14 cellular contexts compared by ENCODE assay signal in genomic region chr2:152240559-152241231, GRCh38.
DNase-seq lines count a peak whose midpoint lies in the region; ATAC-seq and TF ChIP-seq lines count a peak whose summit lies in the region.
"Had no signal": no experiment of that assay in that cellular context is flagged by ENCODE, and none has a peak within 500 bp of the region (broad histone marks: within the 10 kb centered on the region; RNA-seq: fewer than 3 reads in every experiment).

No MANE protein-coding gene starts in this region.

- H3K27ac ChIP-seq in right lobe of liver (no peak overlapping the region), testis (no peak overlapping the region)
- H3K27ac ChIP-seq: gastrocnemius medialis, neural progenitor cell, upper lobe of right lung had no signal

- no peak for TF ChIP-seq CTCF in right lobe of liver (IDR thresholded peaks at IDR 0.05)
- TF ChIP-seq CTCF in testis (IDR thresholded peaks at IDR 0.05): no peak

- H3K9me3 ChIP-seq in right lobe of liver (no peaks in the 10 kb centered on the region), testis (no peaks in the 10 kb centered on the region)
- H3K9me3 ChIP-seq: gastrocnemius medialis had no signal

- WGBS in right lobe of liver (ENCODE audit: insufficient coverage, low coverage, low lambda C conversion rate, missing lambda C conversion rate): 67% methylated on average over 2 of the region's 2 CpGs
- WGBS in testis, 2 donors: 46 to 61% methylated on average over 2 of the region's 2 CpGs

- H3K36me3 ChIP-seq in right lobe of liver (no peaks in the 10 kb centered on the region), testis (ENCODE audit: low read depth, missing control alignments) (no peaks in the 10 kb centered on the region)
- H3K36me3 ChIP-seq: gastrocnemius medialis, neural progenitor cell, upper lobe of right lung had no signal

- H3K4me1 ChIP-seq in right lobe of liver (no peaks in the 10 kb centered on the region), testis (no peaks in the 10 kb centered on the region)
- H3K4me1 ChIP-seq: gastrocnemius medialis, upper lobe of right lung had no signal

- TF ChIP-seq POLR2A in right lobe of liver (IDR thresholded peaks at IDR 0.05): no peak
- no peak for TF ChIP-seq POLR2A in testis (IDR thresholded peaks at IDR 0.05)

- no peaks in the 10 kb centered on the region for H3K27me3 ChIP-seq in right lobe of liver
- no peaks in the 10 kb centered on the region for H3K27me3 ChIP-seq in testis
- H3K27me3 ChIP-seq: gastrocnemius medialis, neural progenitor cell, upper lobe of right lung had no signal

- no peak overlapping the region for H3K4me3 ChIP-seq in right lobe of liver
- H3K4me3 ChIP-seq in testis: no peak overlapping the region
- H3K4me3 ChIP-seq: gastrocnemius medialis, neural progenitor cell, upper lobe of right lung had no signal

- intact Hi-C loops in right lobe of liver (cut with DNase I): no loop called here
- intact Hi-C loops in testis (cut with DNase I; ENCODE audit: low total_unique reads): no loop called here
- intact Hi-C loops in sciatic nerve (cut with DNase I): no loop called here

- peak in 3 of 4 donors; percentile 32 to 75 (median 65) for ATAC-seq in right lobe of liver
- ATAC-seq in sciatic nerve: no peak
- ATAC-seq: gastrocnemius medialis, upper lobe of right lung, WTC11 had no signal

- DNase-seq in EH (ENCODE audit: low read depth) (peak; percentile 82), NCI-H446 treated with DMSO at 0.1 percent for 48 hours (lab: John Stamatoyannopoulos, UW) (peak; percentile 77), dermis blood vessel endothelial cell (peak; percentile 90), right lobe of liver (no peak), testis (no peak), pons (ENCODE audit: low spot score) (no peak), sciatic nerve (ENCODE audit: low spot score) (no peak), Ammon's horn (ENCODE audit: low spot score) (no peak)
- DNase-seq: DND-41, gastrocnemius medialis, NCI-H1105 treated with DMSO at 0.1 percent for 48 hours, upper lobe of right lung had no signal

Comparison
In these comparisons a context has a peak if more than half of its experiments do, and no peak if none do; other contexts are left out.
1. DNase-seq: peak in EH (single experiment), NCI-H446 treated with DMSO at 0.1 percent for 48 hours (single experiment) and dermis blood vessel endothelial cell (single experiment); none in right lobe of liver (0 of 3), testis (single experiment), pons (single experiment), sciatic nerve (single experiment) and Ammon's horn (single experiment).